ENCODE assay signal across 1 cellular context in genomic region chr9:70413798-70414775, GRCh38.
TF ChIP-seq lines count a peak whose summit lies in the region.

KLF9 (minus strand) TSS chr9:70414657; CDS start chr9:70413363, 1,294 bp downstream.

TF ChIP-seq in H1, 55 proteins besides CTCF, POLR2A, EP300 and RAD21:
- TF ChIP-seq CTBP2 (IDR thresholded peaks at IDR 0.05; ENCODE audit: borderline replicate concordance, insufficient read depth, insufficient read length, low read length), result no peak
- TF ChIP-seq KDM4A (IDR thresholded peaks at IDR 0.05; ENCODE audit: low read depth, low read length, severe bottlenecking), result peak; percentile 75
- peak; percentile 100 for TF ChIP-seq MAX (IDR thresholded peaks at IDR 0.05)
- no peak for TF ChIP-seq MAFK (IDR thresholded peaks at IDR 0.05; ENCODE audit: low read depth, low read length)
- no peak for TF ChIP-seq BCL11A (IDR thresholded peaks at IDR 0.05; ENCODE audit: low read depth in 2 of 2, low read length in 2 of 2)
- no peak for TF ChIP-seq CEBPB (IDR thresholded peaks at IDR 0.05; ENCODE audit: low read depth, low read length)
- TF ChIP-seq EGR1 (IDR thresholded peaks at IDR 0.05; ENCODE audit: borderline replicate concordance, low read depth, low read length), result no peak
- TF ChIP-seq ASH2L (IDR thresholded peaks at IDR 0.05; ENCODE audit: low read length), result peak; percentile 78
- no peak for TF ChIP-seq FOSL1 (IDR thresholded peaks at IDR 0.05; ENCODE audit: insufficient read depth, low read depth, low read length)
- TF ChIP-seq TBP (IDR thresholded peaks at IDR 0.05; ENCODE audit: low read depth, low read length), result no peak
- no peak for TF ChIP-seq BRCA1 (IDR thresholded peaks at IDR 0.05; ENCODE audit: low read depth, low read length)
- TF ChIP-seq SP2 (IDR thresholded peaks at IDR 0.05; ENCODE audit: low read length), result no peak
- TF ChIP-seq GTF2F1 (IDR thresholded peaks at IDR 0.05; ENCODE audit: borderline replicate concordance, low read depth, low read length), result 0 out of 2 replicates have a peak, but pooled peaks have one; percentile 16
- no peak for TF ChIP-seq SIX5 (IDR thresholded peaks at IDR 0.05; ENCODE audit: low read depth, low read length)
- no peak for TF ChIP-seq SIRT6 (IDR thresholded peaks at IDR 0.05; ENCODE audit: low read length)
- TF ChIP-seq SP4 (IDR thresholded peaks at IDR 0.05; ENCODE audit: low read length), result no peak
- TF ChIP-seq JUND (IDR thresholded peaks at IDR 0.05; ENCODE audit: low read length), result no peak
- TF ChIP-seq SP1 (IDR thresholded peaks at IDR 0.05; ENCODE audit: low read depth, low read length), result peak; percentile 40
- TF ChIP-seq TEAD4 (IDR thresholded peaks at IDR 0.05; ENCODE audit: low read depth, low read length), result no peak
- TF ChIP-seq RNF2 (IDR thresholded peaks at IDR 0.05; ENCODE audit: borderline replicate concordance, low read depth, low read length, missing control alignments, poor library complexity, severe bottlenecking), result no peak
- TF ChIP-seq USF2 (IDR thresholded peaks at IDR 0.05; ENCODE audit: low read length), result no peak
- peak; percentile 7; the same call in 1 of the 2 replicates for TF ChIP-seq CHD2 (IDR thresholded peaks at IDR 0.05; ENCODE audit: low read length)
- no peak for TF ChIP-seq CBX5 (IDR thresholded peaks at IDR 0.05; ENCODE audit: low read depth, low read length)
- no peak for TF ChIP-seq ZNF274 (IDR thresholded peaks at IDR 0.05; ENCODE audit: borderline replicate concordance, extremely low read depth, low read length)
- no peak for TF ChIP-seq NRF1 (IDR thresholded peaks at IDR 0.05; ENCODE audit: low read depth, low read length)
- TF ChIP-seq HDAC2 (IDR thresholded peaks at IDR 0.05; ENCODE audit: borderline replicate concordance in 1 of 2, low read depth in 2 of 2, low read length in 2 of 2), result peak in 1 of 2 experiments; percentile 82; a peak in 1 of 4 replicates
- no peak for TF ChIP-seq ATF3 (IDR thresholded peaks at IDR 0.05; ENCODE audit: insufficient read depth, low read depth, low read length)
- TF ChIP-seq PHF8 (conservative IDR thresholded peaks at IDR 0.05; ENCODE audit: low read depth, low read length), result peak; percentile 23; the same call in 1 of the 2 replicates
- peak in 1 of 2 experiments; percentile 67; a peak in 2 of 4 replicates for TF ChIP-seq SIN3A (conservative IDR thresholded peaks at IDR 0.05 in 1 of 2, IDR thresholded peaks at IDR 0.05 in 1 of 2; ENCODE audit: low read depth in 1 of 2, low read length in 2 of 2)
- no peak for TF ChIP-seq SRF (IDR thresholded peaks at IDR 0.05; ENCODE audit: low read depth, low read length)
- TF ChIP-seq KDM5A (IDR thresholded peaks at IDR 0.05; ENCODE audit: low read length), result no peak
- TF ChIP-seq CBX8 (IDR thresholded peaks at IDR 0.05; ENCODE audit: borderline replicate concordance, low read depth, low read length), result no peak
- no peak for TF ChIP-seq NANOG (IDR thresholded peaks at IDR 0.05; ENCODE audit: insufficient read depth, low read depth, low read length, poor library complexity, severe bottlenecking)
- peak; percentile 78 for TF ChIP-seq RFX5 (IDR thresholded peaks at IDR 0.05; ENCODE audit: borderline replicate concordance, low read depth, low read length)
- TF ChIP-seq JUN (IDR thresholded peaks at IDR 0.05; ENCODE audit: low read depth, low read length), result no peak
- no peak for TF ChIP-seq POU5F1 (IDR thresholded peaks at IDR 0.05; ENCODE audit: low read depth, low read length)
- TF ChIP-seq E2F6 (IDR thresholded peaks at IDR 0.05), result peak; percentile 99
- TF ChIP-seq BACH1 (IDR thresholded peaks at IDR 0.05; ENCODE audit: low read length), result no peak
- TF ChIP-seq ATF2 (IDR thresholded peaks at IDR 0.05; ENCODE audit: low read length), result peak; percentile 83; the same call in 1 of the 2 replicates
- TF ChIP-seq SAP30 (IDR thresholded peaks at IDR 0.05; ENCODE audit: insufficient read depth, insufficient replicate concordance, low read length), result peak; percentile 49
- TF ChIP-seq RXRA (IDR thresholded peaks at IDR 0.05; ENCODE audit: insufficient read depth, low read depth, low read length), result no peak
- TF ChIP-seq KDM1A (IDR thresholded peaks at IDR 0.05; ENCODE audit: borderline replicate concordance, low read length), result peak; percentile 48; the same call in 1 of the 2 replicates
- TF ChIP-seq POLR2AphosphoS5 (IDR thresholded peaks at IDR 0.05; ENCODE audit: low read depth, low read length), result no peak
- TF ChIP-seq TCF12 (IDR thresholded peaks at IDR 0.05; ENCODE audit: low read depth, low read length), result no peak
- no peak for TF ChIP-seq TAF7 (optimal IDR thresholded peaks at IDR 0.05; ENCODE audit: borderline replicate concordance, low read depth, low read length)
- peak; percentile 56 for TF ChIP-seq CREB1 (IDR thresholded peaks at IDR 0.05)
- no peak for TF ChIP-seq HDAC6 (IDR thresholded peaks at IDR 0.05; ENCODE audit: low read depth, low read length)
- no peak for TF ChIP-seq GABPA (IDR thresholded peaks at IDR 0.05; ENCODE audit: borderline replicate concordance, insufficient read depth, low read length)
- no peak for TF ChIP-seq SUZ12 (IDR thresholded peaks at IDR 0.05; ENCODE audit: low read length)
- peak; percentile 46; the same call in 1 of the 2 replicates for TF ChIP-seq RBBP5 (IDR thresholded peaks at IDR 0.05; ENCODE audit: borderline replicate concordance, low read depth, low read length)
- TF ChIP-seq EZH2 (IDR thresholded peaks at IDR 0.05; ENCODE audit: low read depth, low read length, severe bottlenecking), result no peak
- no peak for TF ChIP-seq YY1 (IDR thresholded peaks at IDR 0.05; ENCODE audit: low read depth, low read length)
- TF ChIP-seq CHD7 (IDR thresholded peaks at IDR 0.05; ENCODE audit: insufficient replicate concordance, low read length), result no peak
- TF ChIP-seq TAF1 (IDR thresholded peaks at IDR 0.05; ENCODE audit: low read depth, low read length), result peak; percentile 52
- no peak for TF ChIP-seq CHD1 (IDR thresholded peaks at IDR 0.05; ENCODE audit: low read depth, low read length)
